ENCODE assay signal across 19 cellular contexts in the genomic region with DNA sequence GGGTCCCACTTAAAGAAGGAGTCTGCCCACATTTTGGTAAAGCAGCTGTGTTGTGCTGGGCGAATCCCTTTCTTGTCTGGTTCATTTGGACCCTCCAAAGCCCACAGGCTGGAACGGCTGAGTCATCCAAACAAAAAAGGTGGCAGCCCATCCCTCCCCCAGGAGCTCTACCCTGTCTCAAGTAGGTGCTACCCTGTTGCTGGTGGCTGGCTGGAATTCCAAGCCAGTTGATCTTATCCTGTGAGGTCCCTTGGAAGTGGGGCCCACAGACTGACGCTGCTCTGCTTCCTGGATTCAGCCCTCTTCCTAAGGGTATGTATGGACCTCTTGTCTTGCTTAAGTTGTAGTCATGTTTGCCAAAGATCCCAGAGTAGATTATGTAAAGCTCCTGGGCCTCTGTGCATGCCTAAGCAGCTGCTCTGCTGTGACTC. TPM values are rescaled to one million over a fixed set of nuclear protein-coding genes. Genes with fewer than 3 reads are reported as not detected.
DNase-seq lines count a peak whose midpoint lies in the region; ATAC-seq and TF ChIP-seq lines count a peak whose summit lies in the region.
"Had no signal": no experiment of that assay in that cellular context is flagged by ENCODE, and none has a peak within 500 bp of the region (broad histone marks: within the 10 kb centered on the region; RNA-seq: fewer than 3 reads in every experiment).

No MANE protein-coding gene starts in this region.

- peaks cover 3% of the 10 kb centered on the region for H3K4me1 Mint-ChIP-seq in WTC11
- no peaks in the 10 kb centered on the region for H3K4me1 Mint-ChIP-seq in activated naive CD4-positive, alpha-beta T cell treated with anti-CD3 and anti-CD28 coated beads, Interleukin-2, amount 10 ng/mL, durations not matched to agents 7 days and 5 days
- peaks cover 10% of the 10 kb centered on the region for H3K4me1 Mint-ChIP-seq in stimulated activated memory B cell treated with anti-CD40 and anti-IgM and Interleukin-4, amounts not matched to agents 10 μg/mL and 1 μg/mL and 100 μg/mL, for 72 hours
- H3K4me1 Mint-ChIP-seq: stimulated activated naive B cell treated with anti-CD40 and anti-IgM and Interleukin-4, amounts not matched to agents 10 μg/mL and 1 μg/mL and 100 μg/mL, for 72 hours had no signal

- TF ChIP-seq EP300 in gastroesophageal sphincter (IDR thresholded peaks at IDR 0.05), result no peak

- ATAC-seq in WTC11 (peak; percentile 46), gastroesophageal sphincter (peak; percentile 10)
- no peak for ATAC-seq in stimulated activated memory B cell treated with anti-CD40 and anti-IgM and Interleukin-4, amounts not matched to agents 10 μg/mL and 1 μg/mL and 100 μg/mL, for 72 hours
- ATAC-seq: activated T-cell treated with anti-CD3 and anti-CD28 coated beads, Interleukin-2, amount 50 U/mL, for 4 hours; stimulated activated naive B cell treated with anti-CD40 and anti-IgM and Interleukin-4, amounts not matched to agents 10 μg/mL and 1 μg/mL and 100 μg/mL, for 72 hours had no signal

- H3K27ac ChIP-seq in gastroesophageal sphincter (no peak overlapping the region), thyroid gland (peak overlapping the region; percentile 57 to 81 (median 65))
- H3K27ac ChIP-seq: 22Rv1, colonic mucosa, esophagus squamous epithelium had no signal

- H3K4me3 ChIP-seq in gastroesophageal sphincter (no peak overlapping the region), thyroid gland (replicated peaks in 1 of 3) (no peak overlapping the region), HAP-1 (no peak overlapping the region)
- H3K4me3 ChIP-seq: colonic mucosa, esophagus squamous epithelium had no signal

- WGBS in gastroesophageal sphincter (ENCODE audit: low coverage in 1 of 2), 2 donors, result 69 to 100% methylated on average over 1 to 2 of the region's 3 CpGs
- WGBS in thyroid gland, 2 donors, result 0 to 17% methylated on average over 1 to 2 of the region's 3 CpGs

- H3K27me3 ChIP-seq in gastroesophageal sphincter (peaks cover 4% of the 10 kb centered on the region), thyroid gland (no peaks in the 10 kb centered on the region), HAP-1 (ENCODE audit: low read depth) (no peaks in the 10 kb centered on the region; the same call in 1 of the 2 replicates)
- H3K27me3 ChIP-seq: colonic mucosa, esophagus squamous epithelium had no signal

- H3K4me1 ChIP-seq in gastroesophageal sphincter (no peaks in the 10 kb centered on the region), thyroid gland (peaks cover 7 to 25% of the 10 kb centered on the region in 2 donors), HAP-1 (no peaks in the 10 kb centered on the region)
- H3K4me1 ChIP-seq: colonic mucosa had no signal

- in situ Hi-C loops in HAP-1 (cut with MboI; ENCODE audit: low sequenced_read_pairs), result no loop called here

- H3K36me3 Mint-ChIP-seq in WTC11, result no peaks in the 10 kb centered on the region
- H3K36me3 Mint-ChIP-seq in activated naive CD4-positive, alpha-beta T cell treated with anti-CD3 and anti-CD28 coated beads, Interleukin-2, amount 10 ng/mL, durations not matched to agents 7 days and 5 days, result peaks cover 8% of the 10 kb centered on the region
- peaks cover 5% of the 10 kb centered on the region for H3K36me3 Mint-ChIP-seq in stimulated activated memory B cell treated with anti-CD40 and anti-IgM and Interleukin-4, amounts not matched to agents 10 μg/mL and 1 μg/mL and 100 μg/mL, for 72 hours

- H3K27me3 Mint-ChIP-seq in WTC11 (ENCODE audit: low read depth), result peaks cover 9% of the 10 kb centered on the region
- peaks cover 72% of the 10 kb centered on the region for H3K27me3 Mint-ChIP-seq in activated naive CD4-positive, alpha-beta T cell treated with anti-CD3 and anti-CD28 coated beads, Interleukin-2, amount 10 ng/mL, durations not matched to agents 7 days and 5 days
- no peaks in the 10 kb centered on the region for H3K27me3 Mint-ChIP-seq in stimulated activated memory B cell treated with anti-CD40 and anti-IgM and Interleukin-4, amounts not matched to agents 10 μg/mL and 1 μg/mL and 100 μg/mL, for 72 hours

- intact Hi-C loops in thyroid gland (cut with DNase I), result no loop called here

- H3K27ac Mint-ChIP-seq in WTC11, result no peak overlapping the region
- no peak overlapping the region for H3K27ac Mint-ChIP-seq in activated naive CD4-positive, alpha-beta T cell treated with anti-CD3 and anti-CD28 coated beads, Interleukin-2, amount 10 ng/mL, durations not matched to agents 7 days and 5 days
- no peak overlapping the region for H3K27ac Mint-ChIP-seq in stimulated activated memory B cell treated with anti-CD40 and anti-IgM and Interleukin-4, amounts not matched to agents 10 μg/mL and 1 μg/mL and 100 μg/mL, for 72 hours
- H3K27ac Mint-ChIP-seq: stimulated activated naive B cell treated with anti-CD40 and anti-IgM and Interleukin-4, amounts not matched to agents 10 μg/mL and 1 μg/mL and 100 μg/mL, for 72 hours had no signal

- DNase-seq in DMS53 (lab: John Stamatoyannopoulos, UW) (peak; percentile 48), DMS53 treated with DMSO at 0.1 percent for 48 hours (lab: John Stamatoyannopoulos, UW; ENCODE audit: unreplicated experiment) (no peak), WTC11 (ENCODE audit: low spot score) (no peak), thyroid gland (peak; percentile 83 to 86), HAP-1 (ENCODE audit: low spot score in 2 of 2) (no peak)
- DNase-seq in activated naive CD4-positive, alpha-beta T cell treated with anti-CD3 and anti-CD28 coated beads, Interleukin-2, amount 10 ng/mL, durations not matched to agents 7 days and 5 days, result no peak
- DNase-seq: activated CD4-positive, alpha-beta T cell treated with anti-CD3 and anti-CD28 coated beads, Interleukin-2, amount 50 U/mL, for 1 hour; activated T-cell treated with anti-CD3 and anti-CD28 coated beads, Interleukin-2, amount 50 U/mL, for 4 hours; colonic mucosa; esophagus squamous epithelium; GDM1; NCI-H1417; NCI-H510A treated with DMSO at 0.1 percent for 48 hours; stimulated activated naive B cell treated with anti-CD40 and anti-IgM and Interleukin-4, amounts not matched to agents 10 μg/mL and 1 μg/mL and 100 μg/mL, for 72 hours had no signal

- H3K9me3 ChIP-seq in gastroesophageal sphincter (peaks cover 0 to 25% (median 0%) of the 10 kb centered on the region in 3 donors), thyroid gland (no peaks in the 10 kb centered on the region), HAP-1 (no peaks in the 10 kb centered on the region)
- H3K9me3 ChIP-seq: colonic mucosa had no signal

- CTCF ChIA-PET in WTC11 (lab: Charles Lee), result interaction anchor here (1.0 to 3.7 kb wide), 3 partner anchors 45 to 225 kb away, joined by 3 to 13 read pairs (median 6); a partner anchor contains a TSS
- CTCF ChIA-PET in activated naive CD4-positive, alpha-beta T cell treated with anti-CD3 and anti-CD28 coated beads, Interleukin-2, amount 10 ng/mL, durations not matched to agents 7 days and 5 days (lab: Charles Lee), result no interaction called here

- H3K4me3 Mint-ChIP-seq in WTC11, result no peak overlapping the region
- H3K4me3 Mint-ChIP-seq in activated naive CD4-positive, alpha-beta T cell treated with anti-CD3 and anti-CD28 coated beads, Interleukin-2, amount 10 ng/mL, durations not matched to agents 7 days and 5 days, result no peak overlapping the region
- no peak overlapping the region for H3K4me3 Mint-ChIP-seq in stimulated activated memory B cell treated with anti-CD40 and anti-IgM and Interleukin-4, amounts not matched to agents 10 μg/mL and 1 μg/mL and 100 μg/mL, for 72 hours
- H3K4me3 Mint-ChIP-seq: activated T-cell treated with anti-CD3 and anti-CD28 coated beads, Interleukin-2, amount 50 U/mL, for 4 hours; CD14-positive monocyte; stimulated activated naive B cell treated with anti-CD40 and anti-IgM and Interleukin-4, amounts not matched to agents 10 μg/mL and 1 μg/mL and 100 μg/mL, for 72 hours had no signal

- TF ChIP-seq CTCF in WTC11 (IDR thresholded peaks at IDR 0.05), result no peak
- TF ChIP-seq CTCF in gastroesophageal sphincter (IDR thresholded peaks at IDR 0.05), result no peak
- TF ChIP-seq CTCF in thyroid gland (IDR thresholded peaks at IDR 0.05), result no peak

- no peaks in the 10 kb centered on the region for H3K36me3 ChIP-seq in gastroesophageal sphincter
- H3K36me3 ChIP-seq in thyroid gland, result no peaks in the 10 kb centered on the region
- H3K36me3 ChIP-seq in HAP-1 (replicated peaks), result no peaks in the 10 kb centered on the region
- H3K36me3 ChIP-seq: colonic mucosa, esophagus squamous epithelium had no signal

- peaks cover 41% of the 10 kb centered on the region for H3K9me3 Mint-ChIP-seq in WTC11
- H3K9me3 Mint-ChIP-seq in activated naive CD4-positive, alpha-beta T cell treated with anti-CD3 and anti-CD28 coated beads, Interleukin-2, amount 10 ng/mL, durations not matched to agents 7 days and 5 days, result peaks cover 23% of the 10 kb centered on the region
- peaks cover 6% of the 10 kb centered on the region for H3K9me3 Mint-ChIP-seq in stimulated activated memory B cell treated with anti-CD40 and anti-IgM and Interleukin-4, amounts not matched to agents 10 μg/mL and 1 μg/mL and 100 μg/mL, for 72 hours

- TF ChIP-seq POLR2A in gastroesophageal sphincter (IDR thresholded peaks at IDR 0.05) (no peak), thyroid gland (IDR thresholded peaks at IDR 0.05) (no peak)

- POLR2A ChIA-PET in WTC11 (lab: Charles Lee), result no interaction called here

TF ChIP-seq in WTC11, 78 proteins besides CTCF, POLR2A, EP300 and RAD21 (continues in another document):
- TF ChIP-seq, protein P1, sequence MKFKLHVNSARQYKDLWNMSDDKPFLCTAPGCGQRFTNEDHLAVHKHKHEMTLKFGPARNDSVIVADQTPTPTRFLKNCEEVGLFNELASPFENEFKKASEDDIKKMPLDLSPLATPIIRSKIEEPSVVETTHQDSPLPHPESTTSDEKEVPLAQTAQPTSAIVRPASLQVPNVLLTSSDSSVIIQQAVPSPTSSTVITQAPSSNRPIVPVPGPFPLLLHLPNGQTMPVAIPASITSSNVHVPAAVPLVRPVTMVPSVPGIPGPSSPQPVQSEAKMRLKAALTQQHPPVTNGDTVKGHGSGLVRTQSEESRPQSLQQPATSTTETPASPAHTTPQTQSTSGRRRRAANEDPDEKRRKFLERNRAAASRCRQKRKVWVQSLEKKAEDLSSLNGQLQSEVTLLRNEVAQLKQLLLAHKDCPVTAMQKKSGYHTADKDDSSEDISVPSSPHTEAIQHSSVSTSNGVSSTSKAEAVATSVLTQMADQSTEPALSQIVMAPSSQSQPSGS (CRISPR knock-in tag; IDR thresholded peaks at IDR 0.05; ENCODE audit: borderline replicate concordance, low read depth), result no peak
- TF ChIP-seq TP53 (CRISPR knock-in tag; IDR thresholded peaks at IDR 0.05), result no peak
- TF ChIP-seq, protein P2, sequence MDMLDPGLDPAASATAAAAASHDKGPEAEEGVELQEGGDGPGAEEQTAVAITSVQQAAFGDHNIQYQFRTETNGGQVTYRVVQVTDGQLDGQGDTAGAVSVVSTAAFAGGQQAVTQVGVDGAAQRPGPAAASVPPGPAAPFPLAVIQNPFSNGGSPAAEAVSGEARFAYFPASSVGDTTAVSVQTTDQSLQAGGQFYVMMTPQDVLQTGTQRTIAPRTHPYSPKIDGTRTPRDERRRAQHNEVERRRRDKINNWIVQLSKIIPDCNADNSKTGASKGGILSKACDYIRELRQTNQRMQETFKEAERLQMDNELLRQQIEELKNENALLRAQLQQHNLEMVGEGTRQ (CRISPR knock-in tag; IDR thresholded peaks at IDR 0.05), result no peak

RNA-seq across cellular contexts. Expression of a gene that starts 44.5 kb away (rescaled TPM):
- total RNA-seq in WTC11 (2021) (not detected in 3 replicates), gastroesophageal sphincter (10 to 100 TPM in 2 of 4 donors, 1 to 10 TPM in 2; 1.9 to 32.3 (median 8.7) TPM), thyroid gland (1 to 10 TPM in 3 of 4 donors, under 1 TPM in 1; 0.98 to 3.4 (median 2.3) TPM)
- total RNA-seq: lung microvascular endothelial cell had no signal

Comparison
In these comparisons a context has a peak if more than half of its experiments do, and no peak if none do; other contexts are left out.
1. DNase-seq: peak in DMS53 (single experiment) and thyroid gland (2 of 2); none in DMS53 treated with DMSO at 0.1 percent for 48 hours (single experiment), WTC11 (single experiment), activated naive CD4-positive, alpha-beta T cell treated with anti-CD3 and anti-CD28 coated beads, Interleukin-2, amount 10 ng/mL, durations not matched to agents 7 days and 5 days (single experiment) and HAP-1 (0 of 2).
2. H3K27ac ChIP-seq: peak in thyroid gland (3 of 3); none in gastroesophageal sphincter (0 of 4).